Comparison of ENCODE assay signal across 8 cellular contexts in genomic region chr12:49110191-49111155, GRCh38.
A peak's percentile ranks its signal among the peaks of the same experiment; 100 is the strongest.
DNase-seq lines count a peak whose midpoint lies in the region; ATAC-seq and FAIRE-seq lines count a peak whose summit lies in the region.

LMBR1L (minus strand) TSS chr12:49110847; CDS start chr12:49110555, 292 bp downstream.

- peak; percentile 98 for ATAC-seq in HG03457 (IDR thresholded peaks at IDR 0.05; ENCODE audit: unreplicated experiment)

- peaks cover 10% of the 10 kb centered on the region for H3K9me3 ChIP-seq in BLaER1

- DNase-seq in GM19239 (ENCODE audit: insufficient read length, low spot score): peak; percentile 92
- peak; percentile 84 for DNase-seq in NCI-H524 treated with DMSO at 0.1 percent for 48 hours (lab: John Stamatoyannopoulos, UW)
- DNase-seq in activated CD4-positive, alpha-beta T cell treated with anti-CD3 and anti-CD28 coated beads for 4 hours: peak; percentile 94 to 97
- DNase-seq in kidney glomerular epithelial cell (lab: John Stamatoyannopoulos, UW): peak; percentile 97
- peak; percentile 84 to 88 for DNase-seq in stimulated activated CD4-positive, alpha-beta T cell treated with anti-CD3 and anti-CD28 coated beads, Interleukin-1b, Interleukin-23, amount 100 ng/mL, for 1 hour (ENCODE audit: low read depth in 2 of 2)

- H3K27ac ChIP-seq in BLaER1 (peak within 1 kb of the TSS; percentile 93), cingulate gyrus (ENCODE audit: low read depth, low read length) (peak within 1 kb of the TSS; percentile 98)

- peak within 1 kb of the TSS; percentile 100 for H3K4me3 ChIP-seq in BLaER1

- peaks cover 17% of the 10 kb centered on the region; the same call in 1 of the 2 replicates for H3K36me3 ChIP-seq in BLaER1

- peak within 1 kb of the TSS; percentile 98 for H3K9ac ChIP-seq in BLaER1

- H3K4me2 ChIP-seq in BLaER1: peak within 1 kb of the TSS; percentile 96

- peak; percentile 99 for FAIRE-seq in GM19239 (lab: Jason Lieb, UNC)

- H3K27me3 ChIP-seq in BLaER1: no peaks in the 10 kb centered on the region

- H4K20me1 ChIP-seq in BLaER1: peaks cover 44% of the 10 kb centered on the region

- peaks cover 54% of the 10 kb centered on the region for H3K4me1 ChIP-seq in BLaER1

Comparison
In these comparisons a context has a peak if more than half of its experiments do, and no peak if none do; other contexts are left out.
1. Peak in every context shown above with its lines: DNase-seq, ATAC-seq, H3K4me3 ChIP-seq and H3K27ac ChIP-seq.